1 cellular context compared by ENCODE assay signal in genomic region chr1:39001516-39002389, GRCh38.
TF ChIP-seq lines count a peak whose summit lies in the region.

No MANE protein-coding gene starts in this region.

TF ChIP-seq in endothelial cell of umbilical vein, 7 proteins besides CTCF, POLR2A, EP300 and RAD21 (continued from another document):
- TF ChIP-seq MAX (IDR thresholded peaks at IDR 0.05; ENCODE audit: insufficient read depth, insufficient read length) (no peak), EZH2 (IDR thresholded peaks at IDR 0.05; ENCODE audit: borderline replicate concordance, low read depth, low read length, severe bottlenecking) (no peak), MYC (IDR thresholded peaks at IDR 0.05; ENCODE audit: low read depth, low read length) (no peak)
